Comparison of ENCODE assay signal across 1 cellular context in the genomic region with DNA sequence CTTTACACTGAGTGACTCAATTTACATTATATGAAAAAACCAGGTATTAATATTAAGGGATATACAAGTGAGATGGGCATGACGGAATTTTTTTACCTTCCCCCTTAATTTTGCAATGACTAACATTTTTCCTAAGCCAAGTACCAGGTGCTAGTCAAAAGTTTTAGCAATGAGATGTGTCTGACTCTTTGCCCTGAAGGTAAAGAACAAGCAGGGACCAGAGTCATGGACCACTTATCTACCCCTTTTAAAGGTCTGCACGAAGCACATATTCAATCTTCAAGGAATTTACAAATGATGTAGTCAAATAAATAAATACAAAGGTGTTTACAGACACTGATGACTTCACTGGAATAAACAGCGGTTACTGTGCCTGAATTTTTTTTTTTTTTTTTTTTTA.
TF ChIP-seq lines count a peak whose summit lies in the region.

No MANE protein-coding gene starts in this region.

TF ChIP-seq in GM12878, 131 proteins besides CTCF, POLR2A, EP300 and RAD21:
- TF ChIP-seq POLR2AphosphoS5 (IDR thresholded peaks at IDR 0.05; ENCODE audit: low read length) (no peak), RBBP5 (conservative IDR thresholded peaks at IDR 0.05) (no peak), MYC (IDR thresholded peaks at IDR 0.05; ENCODE audit: insufficient read depth, insufficient read length, insufficient replicate concordance, low read length, severe bottlenecking) (no peak), ZNF274 (IDR thresholded peaks at IDR 0.05; ENCODE audit: insufficient read depth, insufficient read length) (no peak), EED (IDR thresholded peaks at IDR 0.05; ENCODE audit: low read depth) (no peak), FOS (IDR thresholded peaks at IDR 0.05; ENCODE audit: borderline replicate concordance, extremely low read depth, insufficient read length) (no peak), MYB (IDR thresholded peaks at IDR 0.05; ENCODE audit: borderline replicate concordance, low read depth, low read length) (no peak), NBN (IDR thresholded peaks at IDR 0.05) (no peak), NR2C2 (IDR thresholded peaks at IDR 0.05; ENCODE audit: borderline replicate concordance, control insufficient read depth, insufficient read length, low read depth) (no peak), SMC3 (IDR thresholded peaks at IDR 0.05; ENCODE audit: borderline replicate concordance, low read length) (no peak)
- TF ChIP-seq, protein P1, sequence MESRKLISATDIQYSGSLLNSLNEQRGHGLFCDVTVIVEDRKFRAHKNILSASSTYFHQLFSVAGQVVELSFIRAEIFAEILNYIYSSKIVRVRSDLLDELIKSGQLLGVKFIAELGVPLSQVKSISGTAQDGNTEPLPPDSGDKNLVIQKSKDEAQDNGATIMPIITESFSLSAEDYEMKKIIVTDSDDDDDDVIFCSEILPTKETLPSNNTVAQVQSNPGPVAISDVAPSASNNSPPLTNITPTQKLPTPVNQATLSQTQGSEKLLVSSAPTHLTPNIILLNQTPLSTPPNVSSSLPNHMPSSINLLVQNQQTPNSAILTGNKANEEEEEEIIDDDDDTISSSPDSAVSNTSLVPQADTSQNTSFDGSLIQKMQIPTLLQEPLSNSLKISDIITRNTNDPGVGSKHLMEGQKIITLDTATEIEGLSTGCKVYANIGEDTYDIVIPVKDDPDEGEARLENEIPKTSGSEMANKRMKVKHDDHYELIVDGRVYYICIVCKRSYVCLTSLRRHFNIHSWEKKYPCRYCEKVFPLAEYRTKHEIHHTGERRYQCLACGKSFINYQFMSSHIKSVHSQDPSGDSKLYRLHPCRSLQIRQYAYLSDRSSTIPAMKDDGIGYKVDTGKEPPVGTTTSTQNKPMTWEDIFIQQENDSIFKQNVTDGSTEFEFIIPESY (IDR thresholded peaks at IDR 0.05), result no peak
- TF ChIP-seq, protein P2, sequence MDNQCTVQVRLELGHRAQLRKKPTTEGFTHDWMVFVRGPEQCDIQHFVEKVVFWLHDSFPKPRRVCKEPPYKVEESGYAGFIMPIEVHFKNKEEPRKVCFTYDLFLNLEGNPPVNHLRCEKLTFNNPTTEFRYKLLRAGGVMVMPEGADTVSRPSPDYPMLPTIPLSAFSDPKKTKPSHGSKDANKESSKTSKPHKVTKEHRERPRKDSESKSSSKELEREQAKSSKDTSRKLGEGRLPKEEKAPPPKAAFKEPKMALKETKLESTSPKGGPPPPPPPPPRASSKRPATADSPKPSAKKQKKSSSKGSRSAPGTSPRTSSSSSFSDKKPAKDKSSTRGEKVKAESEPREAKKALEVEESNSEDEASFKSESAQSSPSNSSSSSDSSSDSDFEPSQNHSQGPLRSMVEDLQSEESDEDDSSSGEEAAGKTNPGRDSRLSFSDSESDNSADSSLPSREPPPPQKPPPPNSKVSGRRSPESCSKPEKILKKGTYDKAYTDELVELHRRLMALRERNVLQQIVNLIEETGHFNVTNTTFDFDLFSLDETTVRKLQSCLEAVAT (IDR thresholded peaks at IDR 0.05), result no peak
TF ChIP-seq in GM12878: peak in this region for 0.
